Comparison of ENCODE assay signal across 7 cellular contexts in the genomic region with DNA sequence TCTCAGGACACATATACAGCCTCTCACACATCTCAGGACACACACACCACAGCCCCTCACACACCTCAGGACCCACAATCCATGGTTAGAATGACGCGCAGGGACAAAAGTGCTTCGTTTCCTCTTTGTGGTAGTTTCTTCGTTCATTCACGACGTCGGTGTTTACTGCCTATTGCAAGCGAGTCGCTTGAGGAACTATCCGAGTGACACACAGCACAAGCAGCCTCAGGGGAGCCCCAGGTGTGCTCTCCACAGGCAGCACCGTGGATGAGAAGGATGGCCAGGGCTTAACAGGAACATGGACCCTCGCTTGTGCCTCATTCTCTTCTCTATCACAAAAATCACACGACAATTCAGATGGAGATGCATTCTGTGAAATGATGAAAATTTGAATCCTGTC. TPM values are rescaled to one million over a fixed set of nuclear protein-coding genes. Genes with fewer than 3 reads are reported as not detected.
"Had no signal": no experiment of that assay in that cellular context is flagged by ENCODE, and none has a peak within 500 bp of the region (broad histone marks: within the 10 kb centered on the region; RNA-seq: fewer than 3 reads in every experiment).

No MANE protein-coding gene starts in this region.

RNA-seq across cellular contexts. Expression of a gene that starts 12.1 kb away (rescaled TPM):
- total RNA-seq: HT1080, LHCN-M2, MCF 10A, OCI-LY7, PC-3, SK-MEL-5 had no signal
- polyA plus RNA-seq: SK-N-SH had no signal

RNA-seq across cellular contexts. Expression of a gene that starts 47.0 kb away (rescaled TPM):
- total RNA-seq: LHCN-M2, MCF 10A, PC-3, SK-MEL-5 had no signal
- polyA plus RNA-seq: SK-N-SH had no signal
